ENCODE assay signal across 9 cellular contexts in the genomic region with DNA sequence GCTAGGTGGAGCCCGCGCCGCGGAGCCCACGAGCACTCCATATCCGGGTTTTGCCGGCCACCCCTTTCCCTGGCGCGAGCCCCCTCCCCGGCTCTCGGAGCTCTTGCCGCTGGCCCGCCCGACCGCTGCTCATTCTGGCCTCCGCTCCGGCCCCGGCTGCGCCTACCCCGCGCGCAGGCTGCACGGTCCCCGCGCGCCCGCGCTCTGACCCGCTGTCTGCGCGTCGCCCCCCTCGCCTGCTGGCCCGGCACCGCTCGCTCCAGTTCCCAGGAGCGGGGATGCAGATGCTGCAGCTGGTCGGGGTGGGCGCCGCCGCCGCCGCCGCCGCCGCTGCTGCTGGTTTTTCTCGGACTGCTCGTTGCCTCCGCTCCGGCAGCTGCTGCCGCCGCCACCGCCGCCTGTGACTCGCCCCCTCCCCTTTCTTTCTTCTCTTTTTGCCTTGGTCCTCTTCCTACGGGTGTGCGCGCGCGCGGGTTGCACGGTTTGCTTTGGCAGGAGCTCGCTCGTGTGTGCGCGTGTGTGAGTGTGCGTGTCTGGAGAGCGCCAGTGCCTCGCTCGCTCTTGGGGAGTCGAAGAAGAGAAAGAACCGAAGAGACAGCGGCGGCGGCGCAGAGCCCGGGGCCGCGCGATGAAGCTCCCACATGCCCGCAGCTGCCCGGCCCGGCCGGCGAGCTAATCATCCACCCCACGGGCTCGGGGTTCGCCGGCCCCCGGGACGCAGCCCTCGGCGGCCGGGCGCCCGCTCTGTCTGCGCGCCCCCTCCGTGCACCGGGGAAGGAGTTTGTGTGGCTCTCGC. TPM values are rescaled to one million over a fixed set of nuclear protein-coding genes. Genes with fewer than 3 reads are reported as not detected.
DNase-seq lines count a peak whose midpoint lies in the region; ATAC-seq, FAIRE-seq and TF ChIP-seq lines count a peak whose summit lies in the region.
"Had no signal": no experiment of that assay in that cellular context is flagged by ENCODE, and none has a peak within 500 bp of the region (broad histone marks: within the 10 kb centered on the region; RNA-seq: fewer than 3 reads in every experiment).

A gene (plus strand): TSS at position 132 of the 796 bp plus-strand sequence.

- H3K4me1 ChIP-seq in RWPE2 (ENCODE audit: insufficient read depth, poor library complexity, severe bottlenecking) = peaks cover 10% of the 10 kb centered on the region
- peaks cover 6 to 7% of the 10 kb centered on the region in 2 experiments for H3K4me1 ChIP-seq in neutrophil (ENCODE audit: control insufficient read depth in 1 of 2, insufficient read depth in 1 of 2, low read depth in 1 of 2, low read length in 1 of 2)

- H3K9me3 ChIP-seq in RWPE2 (ENCODE audit: severe bottlenecking) = no peaks in the 10 kb centered on the region
- H3K9me3 ChIP-seq in neutrophil = no peaks in the 10 kb centered on the region

- TF ChIP-seq CTCF in RWPE2 (IDR thresholded peaks at IDR 0.05; ENCODE audit: poor library complexity, severe bottlenecking) = no peak
- no peak for TF ChIP-seq CTCF in neutrophil (IDR thresholded peaks at IDR 0.05)

- peak; percentile 14 for DNase-seq in DMS153 treated with DMSO at 0.1 percent for 48 hours (lab: John Stamatoyannopoulos, UW; ENCODE audit: unreplicated experiment)
- DNase-seq in DMS153 (lab: John Stamatoyannopoulos, UW) = no peak
- no peak for DNase-seq in RWPE2 (ENCODE audit: low spot score)
- peak; percentile 34 to 63 for DNase-seq in frontal cortex (ENCODE audit: low spot score in 2 of 2)

- H3K36me3 ChIP-seq in RWPE2 (ENCODE audit: low read depth) (no peaks in the 10 kb centered on the region), neutrophil (no peaks in the 10 kb centered on the region)

- H3K27ac ChIP-seq in RWPE2 (ENCODE audit: poor library complexity, severe bottlenecking) (no peak within 1 kb of the TSS), neutrophil (no peak within 1 kb of the TSS)
- H3K27ac ChIP-seq: 22Rv1 had no signal

- ATAC-seq in RWPE2 (ENCODE audit: low read depth) (peak; percentile 40), GM21390 (IDR thresholded peaks at IDR 0.05; ENCODE audit: unreplicated experiment) (no peak), GM21528 (IDR thresholded peaks at IDR 0.05; ENCODE audit: low FRiP score, unreplicated experiment) (no peak), HG03565 (IDR thresholded peaks at IDR 0.05; ENCODE audit: unreplicated experiment) (no peak)

- peaks cover 56% of the 10 kb centered on the region for H3K27me3 ChIP-seq in RWPE2 (ENCODE audit: insufficient read depth, poor library complexity, severe bottlenecking)
- H3K27me3 ChIP-seq in neutrophil = peaks cover 96% of the 10 kb centered on the region

- H3K4me3 ChIP-seq in RWPE2 (ENCODE audit: severe bottlenecking) (peak within 1 kb of the TSS; percentile 43), neutrophil (ENCODE audit: low read depth in 1 of 2, low read length in 1 of 2) (peak within 1 kb of the TSS; percentile 37 to 40)

- no peak for FAIRE-seq in frontal cortex (lab: Jason Lieb, UNC)

RNA-seq across cellular contexts. Expression of the gene that starts here (rescaled TPM):
- 302 TPM for total RNA-seq in frontal cortex

Comparison
In these comparisons a context has a peak if more than half of its experiments do, and no peak if none do; other contexts are left out.
1. DNase-seq: peak in DMS153 treated with DMSO at 0.1 percent for 48 hours (single experiment) and frontal cortex (2 of 2); none in DMS153 (single experiment) and RWPE2 (single experiment).